ENCODE assay signal across 8 cellular contexts in the genomic region with DNA sequence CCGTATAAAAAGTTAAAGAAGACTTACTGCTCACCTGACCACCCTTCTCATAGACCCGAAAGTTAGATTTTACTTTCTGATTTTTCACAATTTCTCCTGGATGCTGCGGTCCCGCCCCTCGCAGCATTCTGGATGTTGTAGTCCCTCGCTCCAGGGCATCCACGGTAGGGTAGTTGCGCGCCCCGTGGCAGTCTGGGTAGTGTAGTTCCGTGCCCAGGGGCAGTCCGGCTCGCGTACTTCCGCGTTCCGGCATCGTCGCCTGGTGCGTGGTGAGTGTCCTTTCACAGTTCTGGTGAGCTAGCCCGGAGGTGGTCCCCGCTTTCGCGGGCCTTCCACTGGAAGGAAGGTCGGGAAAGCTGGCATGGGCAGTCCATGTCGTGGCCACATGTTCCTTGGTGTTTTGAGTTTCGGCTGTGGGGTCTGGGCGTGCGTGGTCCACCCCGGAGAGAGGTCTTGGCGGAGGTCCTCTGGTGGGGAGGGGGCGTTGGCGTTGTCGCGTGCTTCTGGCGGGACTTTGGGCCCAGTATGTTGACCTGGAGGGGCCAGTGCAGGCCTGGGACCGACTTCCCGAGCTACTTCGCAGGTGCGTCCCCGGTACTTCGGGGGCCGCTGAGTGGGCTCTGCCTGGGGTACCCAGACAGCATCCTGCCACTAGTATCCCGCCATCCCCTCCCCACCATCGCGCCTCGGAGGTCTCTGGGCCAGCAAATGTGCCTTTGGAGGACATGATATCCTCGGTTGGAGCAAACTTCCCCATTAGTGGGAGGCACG. TPM values are rescaled to one million over a fixed set of nuclear protein-coding genes. Genes with fewer than 3 reads are reported as not detected.
DNase-seq lines count a peak whose midpoint lies in the region; ATAC-seq and TF ChIP-seq lines count a peak whose summit lies in the region.

A gene (plus strand): TSS at position 222 of the 771 bp plus-strand sequence. CDS start 19,515 bp downstream, outside the sequence.

- H3K9me3 ChIP-seq in liver (ENCODE audit: control insufficient read depth in 4 of 4, low read length in 3 of 4), result no peaks in the 10 kb centered on the region

- POLR2A ChIA-PET in BJ (lab: Charles Lee), result interaction anchor here (0.6 kb wide), 1 partner anchor 245 kb away, joined by 3 read pairs; no protein-coding TSS in a partner anchor

- peak within 1 kb of the TSS; percentile 87 for H3K4me3 ChIP-seq in BJ (ENCODE audit: low read depth, low read length)
- peak within 1 kb of the TSS; percentile 82 to 91 (median 82) for H3K4me3 ChIP-seq in liver (ENCODE audit: low read depth in 1 of 3, low read length in 3 of 3)

- 2% methylated on average over 49 of the region's 49 CpGs for WGBS in liver

- peak; percentile 99 for ATAC-seq in HG03439 (IDR thresholded peaks at IDR 0.05; ENCODE audit: unreplicated experiment)

- H3K9ac ChIP-seq in liver (ENCODE audit: low read depth in 1 of 2, low read length in 2 of 2), result peak within 1 kb of the TSS; percentile 0 to 45

- H3K36me3 ChIP-seq in BJ (ENCODE audit: control insufficient read depth, insufficient read depth, low read length) (no peaks in the 10 kb centered on the region), liver (ENCODE audit: control insufficient read depth in 4 of 4, insufficient read depth in 3 of 4, low read depth in 1 of 4, low read length in 3 of 4) (peaks cover 0 to 2% (median 0%) of the 10 kb centered on the region in 4 donors)

- H3K27ac ChIP-seq in liver (ENCODE audit: low read depth in 1 of 2, low read length in 2 of 2), result peak within 1 kb of the TSS; percentile 1 to 35

- TF ChIP-seq RAD21 in liver (IDR thresholded peaks at IDR 0.05), result peak in 1 of 2 donors; percentile 5

- CTCF ChIA-PET in BJ (lab: Yijun Ruan, JAX), result interaction anchor here (1.5 kb wide), 1 partner anchor 244 kb away, joined by 3 read pairs; no protein-coding TSS in a partner anchor

- peaks cover 0 to 4% (median 3%) of the 10 kb centered on the region in 4 donors for H3K4me1 ChIP-seq in liver (ENCODE audit: control insufficient read depth in 4 of 4, insufficient read depth in 4 of 4, low read length in 3 of 4)

- H3K27me3 ChIP-seq in BJ (ENCODE audit: control insufficient read depth, insufficient read depth, low read length) (peaks cover 2% of the 10 kb centered on the region; the same call in 1 of the 2 replicates), liver (ENCODE audit: control insufficient read depth in 4 of 4, insufficient read depth in 4 of 4, low read length in 3 of 4) (peaks cover 0 to 2% (median 0%) of the 10 kb centered on the region in 4 donors)

- TF ChIP-seq CTCF in BJ (IDR thresholded peaks at IDR 0.05; ENCODE audit: insufficient read depth, low read depth, low read length), result no peak
- TF ChIP-seq CTCF in liver (IDR thresholded peaks at IDR 0.05; ENCODE audit: low read depth, low read length, missing input control), result no peak

- DNase-seq in BJ (ENCODE audit: low read depth) (peak; percentile 31), GM19238 (ENCODE audit: insufficient read length, low spot score) (peak; percentile 91), NCI-H526 (lab: John Stamatoyannopoulos, UW) (peak; percentile 60 to 86), dermis microvascular lymphatic vessel endothelial cell (ENCODE audit: low read depth in 2 of 2) (peak; percentile 62 to 85)
- peak; percentile 85 for DNase-seq in activated CD4-positive, alpha-beta T cell treated with anti-CD3 and anti-CD28 coated beads, Interleukin-2, amount 50 U/mL, for 1 hour
- peak; percentile 88 for DNase-seq in stimulated activated CD4-positive, alpha-beta T cell treated with anti-CD3 and anti-CD28 coated beads, Interleukin-4, amount 100 ng/mL, for 1 hour

TF ChIP-seq in liver, 16 proteins besides CTCF, POLR2A, EP300 and RAD21:
- TF ChIP-seq GABPA (IDR thresholded peaks at IDR 0.05 in 1 of 2, conservative IDR thresholded peaks at IDR 0.05 in 1 of 2), result peak in 1 of 2 donors; percentile 82
- TF ChIP-seq, protein P1, sequence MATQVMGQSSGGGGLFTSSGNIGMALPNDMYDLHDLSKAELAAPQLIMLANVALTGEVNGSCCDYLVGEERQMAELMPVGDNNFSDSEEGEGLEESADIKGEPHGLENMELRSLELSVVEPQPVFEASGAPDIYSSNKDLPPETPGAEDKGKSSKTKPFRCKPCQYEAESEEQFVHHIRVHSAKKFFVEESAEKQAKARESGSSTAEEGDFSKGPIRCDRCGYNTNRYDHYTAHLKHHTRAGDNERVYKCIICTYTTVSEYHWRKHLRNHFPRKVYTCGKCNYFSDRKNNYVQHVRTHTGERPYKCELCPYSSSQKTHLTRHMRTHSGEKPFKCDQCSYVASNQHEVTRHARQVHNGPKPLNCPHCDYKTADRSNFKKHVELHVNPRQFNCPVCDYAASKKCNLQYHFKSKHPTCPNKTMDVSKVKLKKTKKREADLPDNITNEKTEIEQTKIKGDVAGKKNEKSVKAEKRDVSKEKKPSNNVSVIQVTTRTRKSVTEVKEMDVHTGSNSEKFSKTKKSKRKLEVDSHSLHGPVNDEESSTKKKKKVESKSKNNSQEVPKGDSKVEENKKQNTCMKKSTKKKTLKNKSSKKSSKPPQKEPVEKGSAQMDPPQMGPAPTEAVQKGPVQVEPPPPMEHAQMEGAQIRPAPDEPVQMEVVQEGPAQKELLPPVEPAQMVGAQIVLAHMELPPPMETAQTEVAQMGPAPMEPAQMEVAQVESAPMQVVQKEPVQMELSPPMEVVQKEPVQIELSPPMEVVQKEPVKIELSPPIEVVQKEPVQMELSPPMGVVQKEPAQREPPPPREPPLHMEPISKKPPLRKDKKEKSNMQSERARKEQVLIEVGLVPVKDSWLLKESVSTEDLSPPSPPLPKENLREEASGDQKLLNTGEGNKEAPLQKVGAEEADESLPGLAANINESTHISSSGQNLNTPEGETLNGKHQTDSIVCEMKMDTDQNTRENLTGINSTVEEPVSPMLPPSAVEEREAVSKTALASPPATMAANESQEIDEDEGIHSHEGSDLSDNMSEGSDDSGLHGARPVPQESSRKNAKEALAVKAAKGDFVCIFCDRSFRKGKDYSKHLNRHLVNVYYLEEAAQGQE (IDR thresholded peaks at IDR 0.05), result no peak
- peak in 1 of 2 donors; percentile 15 for TF ChIP-seq HNF4A (conservative IDR thresholded peaks at IDR 0.05)
- peak; percentile 41 for TF ChIP-seq YY1 (IDR thresholded peaks at IDR 0.05)
- TF ChIP-seq, protein P2, sequence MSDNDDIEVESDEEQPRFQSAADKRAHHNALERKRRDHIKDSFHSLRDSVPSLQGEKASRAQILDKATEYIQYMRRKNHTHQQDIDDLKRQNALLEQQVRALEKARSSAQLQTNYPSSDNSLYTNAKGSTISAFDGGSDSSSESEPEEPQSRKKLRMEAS (IDR thresholded peaks at IDR 0.05), result peak; percentile 39
- peak; percentile 18 for TF ChIP-seq TAF1 (conservative IDR thresholded peaks at IDR 0.05)

RNA-seq across cellular contexts. Expression of the gene that starts here (rescaled TPM):
- polyA plus RNA-seq in BJ (2011; rRNA removed) (2.8 and 3.1 TPM in 2 replicates), liver (under 1 TPM; 0.75 to 0.99 TPM)
- 4.9 and 5.6 TPM in 2 replicates for polyA minus RNA-seq in BJ (2011; rRNA and poly(A)+ RNA removed)
- total RNA-seq in dermis microvascular lymphatic vessel endothelial cell (1.9 and 3.4 TPM in 2 replicates), liver (1 to 10 TPM; 1.9 to 4.6 TPM)

Comparison
In these comparisons a context has a peak if more than half of its experiments do, and no peak if none do; other contexts are left out.
1. Peak in every context shown above with its lines: DNase-seq, ATAC-seq, H3K4me3 ChIP-seq and H3K27ac ChIP-seq.
2. DNase-seq: peak in every context shown above with its lines; median percentile 91 in GM19238; 88 in stimulated activated CD4-positive, alpha-beta T cell treated with anti-CD3 and anti-CD28 coated beads, Interleukin-4, amount 100 ng/mL, for 1 hour; 85 in activated CD4-positive, alpha-beta T cell treated with anti-CD3 and anti-CD28 coated beads, Interleukin-2, amount 50 U/mL, for 1 hour; 74 in dermis microvascular lymphatic vessel endothelial cell; 73 in NCI-H526; 31 in BJ.